ENCODE assay signal across 8 cellular contexts in the genomic region with DNA sequence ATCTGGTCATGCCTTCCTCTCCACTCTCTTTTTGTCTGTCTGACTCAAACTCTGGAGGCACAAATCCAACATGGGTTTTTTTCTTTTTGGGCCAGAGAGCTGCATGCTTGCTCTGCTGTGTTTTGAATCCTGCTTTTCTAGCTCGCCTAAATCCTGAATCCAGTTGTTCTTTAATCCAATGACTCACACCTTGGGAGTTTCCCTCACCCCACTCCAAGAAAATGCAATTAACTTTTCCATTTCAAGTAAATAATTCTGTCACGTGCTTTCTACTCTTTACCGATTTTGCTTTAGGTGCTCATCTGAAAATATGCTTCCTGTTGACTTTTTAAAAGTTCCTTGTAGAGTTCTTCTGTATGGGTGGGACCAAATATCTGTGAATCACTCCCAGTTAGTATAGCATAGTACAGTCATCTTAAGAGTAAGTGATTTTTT.
A peak's percentile ranks its signal among the peaks of the same experiment; 100 is the strongest.
DNase-seq lines count a peak whose midpoint lies in the region; ATAC-seq and TF ChIP-seq lines count a peak whose summit lies in the region.

No MANE protein-coding gene starts in this region.

- H3K4me3 ChIP-seq in choroid plexus epithelial cell (ENCODE audit: low read depth, low read length): no peak overlapping the region

- DNase-seq in COLO829 (ENCODE audit: low spot score): peak; percentile 93
- peak; percentile 12 for DNase-seq in NCI-H446 treated with DMSO at 0.1 percent for 48 hours (lab: John Stamatoyannopoulos, UW)
- peak; percentile 89 for DNase-seq in choroid plexus epithelial cell (ENCODE audit: low read depth)
- DNase-seq in medulla oblongata (ENCODE audit: extremely low spot score): peak; percentile 51
- DNase-seq in SKM-1 treated with dmso at 0.1 percent for 144 hours (lab: John Stamatoyannopoulos, UW; ENCODE audit: unreplicated experiment): no peak

- TF ChIP-seq CTCF in choroid plexus epithelial cell (conservative IDR thresholded peaks at IDR 0.05; ENCODE audit: low read depth, low read length): no peak

- ATAC-seq in HG02763 (IDR thresholded peaks at IDR 0.05; ENCODE audit: unreplicated experiment): no peak
- ATAC-seq in GM21737 (IDR thresholded peaks at IDR 0.05; ENCODE audit: unreplicated experiment): no peak
- no peak for ATAC-seq in HG03342 (IDR thresholded peaks at IDR 0.05; ENCODE audit: unreplicated experiment)
